Comparison of ENCODE assay signal across 13 cellular contexts in the genomic region with DNA sequence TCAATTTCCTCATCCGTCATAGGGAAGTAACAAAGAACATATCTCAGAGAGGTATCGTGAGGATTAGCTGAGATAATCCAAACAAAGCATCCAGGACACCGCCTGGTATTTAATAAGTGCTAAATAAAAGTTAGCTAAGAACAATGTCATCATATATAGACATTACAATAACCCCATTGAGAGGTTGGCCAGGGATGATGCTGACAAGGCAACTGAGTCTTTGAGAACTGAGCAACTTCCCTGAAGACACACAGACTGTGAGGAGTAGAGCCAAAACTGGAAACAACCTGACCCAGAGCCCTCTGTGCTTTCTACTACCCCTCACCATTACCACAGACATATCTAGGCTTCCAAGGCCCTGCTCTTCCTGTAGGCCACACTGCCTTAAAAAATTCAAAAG.
"Had no signal": no experiment of that assay in that cellular context is flagged by ENCODE, and none has a peak within 500 bp of the region (broad histone marks: within the 10 kb centered on the region; RNA-seq: fewer than 3 reads in every experiment).

No MANE protein-coding gene starts in this region.

- H3K9me3 Mint-ChIP-seq: activated naive CD8-positive, alpha-beta T cell treated with anti-CD3 and anti-CD28 coated beads, Interleukin-2, amount 50 U/mL, for 24 hours; T-helper 2 cell treated with Interferon-gamma antibody and Interleukin-4, amounts not matched to agents 5 μg/mL and 100 μg/mL, for 36 hours had no signal

- ATAC-seq: activated naive CD8-positive, alpha-beta T cell treated with anti-CD3 and anti-CD28 coated beads, Interleukin-2, amount 50 U/mL, for 24 hours; gastroesophageal sphincter; sciatic nerve had no signal

- H3K4me3 Mint-ChIP-seq: activated naive CD8-positive, alpha-beta T cell treated with anti-CD3 and anti-CD28 coated beads, Interleukin-2, amount 50 U/mL, for 24 hours; T-helper 2 cell treated with Interferon-gamma antibody and Interleukin-4, amounts not matched to agents 5 μg/mL and 100 μg/mL, for 36 hours had no signal

- H3K27ac Mint-ChIP-seq: activated naive CD8-positive, alpha-beta T cell treated with anti-CD3 and anti-CD28 coated beads, Interleukin-2, amount 50 U/mL, for 24 hours; T-helper 2 cell treated with Interferon-gamma antibody and Interleukin-4, amounts not matched to agents 5 μg/mL and 100 μg/mL, for 36 hours had no signal

- H3K27me3 Mint-ChIP-seq: activated naive CD8-positive, alpha-beta T cell treated with anti-CD3 and anti-CD28 coated beads, Interleukin-2, amount 50 U/mL, for 24 hours had no signal

- DNase-seq: activated CD4-positive, alpha-beta T cell treated with anti-CD3 and anti-CD28 coated beads, Interleukin-2, amount 50 U/mL, for 1 hour; activated gamma-delta T cell; activated naive CD8-positive, alpha-beta T cell treated with anti-CD3 and anti-CD28 coated beads, Interleukin-2, amount 50 U/mL, for 24 hours; activated T-cell treated with anti-CD3 and anti-CD28 coated beads, Interleukin-2, amount 50 U/mL, for 1 hour; effector CD8-positive, alpha-beta T cell; midbrain; spleen; stimulated activated CD4-positive, alpha-beta T cell treated with anti-CD3 and anti-CD28 coated beads, Interleukin-1b, Interleukin-23, amount 100 ng/mL, for 48 hours; stimulated activated naive CD4-positive, alpha-beta T cell; SW 1271 had no signal
